ENCODE assay signal across 18 cellular contexts in the genomic region with DNA sequence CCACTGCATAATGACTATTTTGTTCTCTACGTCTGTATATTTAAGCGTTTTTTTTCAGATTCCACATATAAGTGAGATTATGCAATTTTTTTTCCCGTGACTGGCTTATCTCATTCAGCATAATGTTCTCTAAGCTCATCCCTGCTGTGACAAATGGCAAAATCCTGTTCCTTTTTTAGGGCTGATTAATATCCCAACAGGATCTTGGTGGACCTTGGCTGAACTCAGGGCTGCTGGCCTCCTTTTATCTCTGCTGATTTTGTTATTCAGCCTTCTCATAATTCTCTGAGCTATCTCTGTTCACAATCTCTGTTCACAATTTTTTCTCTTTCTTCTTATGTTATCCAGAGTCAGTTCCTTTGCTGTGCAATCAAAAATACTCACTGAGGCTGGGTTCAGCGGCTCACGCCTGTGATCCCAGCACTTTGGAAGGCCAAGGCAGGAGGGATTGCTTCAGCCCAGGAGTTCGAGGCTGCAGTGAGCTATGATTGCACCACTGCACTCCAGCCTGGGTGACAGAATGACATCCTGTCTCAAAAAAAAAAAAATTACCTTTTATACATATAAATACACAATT.
DNase-seq lines count a peak whose midpoint lies in the region; ATAC-seq and TF ChIP-seq lines count a peak whose summit lies in the region.
"Had no signal": no experiment of that assay in that cellular context is flagged by ENCODE, and none has a peak within 500 bp of the region (broad histone marks: within the 10 kb centered on the region; RNA-seq: fewer than 3 reads in every experiment).

No MANE protein-coding gene starts in this region.

- H3K4me3 Mint-ChIP-seq in mesothelial cell of epicardium, result no peak overlapping the region
- H3K4me3 Mint-ChIP-seq: B cell; CD8-positive, alpha-beta T cell; GM23338 had no signal

- TF ChIP-seq CTCF in choroid plexus epithelial cell (conservative IDR thresholded peaks at IDR 0.05; ENCODE audit: low read depth, low read length), result no peak
- TF ChIP-seq CTCF in mesothelial cell of epicardium (IDR thresholded peaks at IDR 0.05; ENCODE audit: unreplicated experiment), result no peak
- TF ChIP-seq CTCF in GM10266 (IDR thresholded peaks at IDR 0.05; ENCODE audit: control insufficient read depth, insufficient read depth, low read depth, missing control alignments), result no peak

- H3K27me3 Mint-ChIP-seq in mesothelial cell of epicardium (ENCODE audit: low read depth), result no peaks in the 10 kb centered on the region
- H3K27me3 Mint-ChIP-seq: B cell had no signal

- no peak overlapping the region for H3K4me3 ChIP-seq in choroid plexus epithelial cell (ENCODE audit: low read depth, low read length)
- H3K4me3 ChIP-seq: BLaER1 treated with 17β-estradiol and CSF1 and Interleukin-3, amounts not matched to agents 10 nM and 100 nM; GM23338 had no signal

- H3K36me3 Mint-ChIP-seq in mesothelial cell of epicardium, result no peaks in the 10 kb centered on the region
- H3K36me3 Mint-ChIP-seq: CD8-positive, alpha-beta T cell had no signal

- peak overlapping the region; percentile 35 for H3K27ac Mint-ChIP-seq in mesothelial cell of epicardium
- H3K27ac Mint-ChIP-seq: B cell; CD8-positive, alpha-beta T cell; GM23338 had no signal

- DNase-seq in A172 (ENCODE audit: low spot score) (peak; percentile 40), NCI-H460 (ENCODE audit: extremely low read depth, low read depth) (peak; percentile 29), choroid plexus epithelial cell (ENCODE audit: low read depth) (peak; percentile 22), mesothelial cell of epicardium (ENCODE audit: low spot score in 2 of 2, unreplicated experiment in 2 of 2) (no peak), SK-N-DZ (ENCODE audit: low spot score) (no peak), GM10266 (ENCODE audit: extremely low spot score) (no peak)
- DNase-seq: CD8-positive, alpha-beta T cell; COR-L47; DMS 273 treated with DMSO at 0.1 percent for 48 hours; DMS53; DND-41; HCEC 1CT; IMR-90 had no signal

- no peak for ATAC-seq in HG03108 (IDR thresholded peaks at IDR 0.05; ENCODE audit: unreplicated experiment)
- ATAC-seq in HG03354 (IDR thresholded peaks at IDR 0.05; ENCODE audit: poor library complexity, severe bottlenecking, unreplicated experiment), result no peak
- ATAC-seq: CD8-positive, alpha-beta T cell; GM23338 had no signal

- H3K9me3 Mint-ChIP-seq in mesothelial cell of epicardium, result peaks cover 6% of the 10 kb centered on the region

- peaks cover 16% of the 10 kb centered on the region for H3K4me1 Mint-ChIP-seq in mesothelial cell of epicardium
- H3K4me1 Mint-ChIP-seq: B cell, GM23338 had no signal

Comparison
In these comparisons a context has a peak if more than half of its experiments do, and no peak if none do; other contexts are left out.
1. DNase-seq: peak in A172 (single experiment), NCI-H460 (single experiment) and choroid plexus epithelial cell (single experiment); none in mesothelial cell of epicardium (0 of 2), SK-N-DZ (single experiment) and GM10266 (single experiment).